ENCODE assay signal across 24 cellular contexts in the genomic region with DNA sequence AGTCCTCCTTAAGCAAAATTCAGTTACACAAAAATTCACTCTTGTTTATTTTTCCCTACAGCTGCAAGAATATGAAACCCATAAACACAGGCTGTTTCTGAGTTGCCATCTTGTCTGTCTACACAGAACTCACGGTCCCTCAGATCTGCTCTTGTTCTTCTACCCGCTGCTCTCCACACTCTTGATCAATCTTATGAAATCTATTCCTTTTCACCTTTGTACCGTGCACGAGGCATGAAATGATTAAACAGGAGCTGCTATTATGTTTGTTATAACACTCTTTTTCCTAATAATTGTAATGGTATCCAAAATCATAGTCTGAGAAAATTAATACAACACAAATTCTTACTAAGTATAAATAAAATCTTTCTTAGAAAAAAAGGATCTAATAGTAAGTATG.
DNase-seq lines count a peak whose midpoint lies in the region; ATAC-seq, FAIRE-seq and TF ChIP-seq lines count a peak whose summit lies in the region.
"Had no signal": no experiment of that assay in that cellular context is flagged by ENCODE, and none has a peak within 500 bp of the region (broad histone marks: within the 10 kb centered on the region; RNA-seq: fewer than 3 reads in every experiment).

No MANE protein-coding gene starts in this region.

- ATAC-seq in HepG2: no peak
- ATAC-seq: A549, GM12878, GM23338, HCT116 had no signal

- TF ChIP-seq CTCF in liver (IDR thresholded peaks at IDR 0.05; ENCODE audit: low read depth, low read length, missing input control) (no peak), HepG2 (CRISPR knock-in tag; IDR thresholded peaks at IDR 0.05) (no peak)

- BruUV-seq in HepG2 (replicated peaks; lab: Mats Ljungman, UMichigan): no TSS peak

- peaks cover 0 to 4% (median 0%) of the 10 kb centered on the region in 4 donors for H3K4me1 ChIP-seq in liver (ENCODE audit: control insufficient read depth in 4 of 4, insufficient read depth in 4 of 4, low read length in 3 of 4)
- no peaks in the 10 kb centered on the region for H3K4me1 ChIP-seq in HepG2 (ENCODE audit: insufficient read depth, low read length)
- H3K4me1 ChIP-seq in small intestine (ENCODE audit: control insufficient read depth in 2 of 2, insufficient read depth in 1 of 2, low read depth in 1 of 2, low read length in 1 of 2): peaks cover 3 to 17% of the 10 kb centered on the region in 2 donors
- H3K4me1 ChIP-seq: BLaER1 treated with 17β-estradiol and CSF1 and Interleukin-3, amounts not matched to agents 10 nM and 100 nM had no signal

- H3K9ac ChIP-seq in liver (ENCODE audit: low read depth in 1 of 2, low read length in 2 of 2) (no peak overlapping the region), HepG2 (ENCODE audit: insufficient read depth, low read depth, low read length) (no peak overlapping the region)
- H3K9ac ChIP-seq: BLaER1 treated with 17β-estradiol and CSF1 and Interleukin-3, amounts not matched to agents 10 nM and 100 nM had no signal

- DNase-seq in HepG2 (ENCODE audit: low spot score) (no peak), small intestine (peak; percentile 77), foreskin melanocyte (no peak), NCI-H2227 treated with DMSO at 0.1 percent for 48 hours (lab: John Stamatoyannopoulos, UW) (no peak)
- DNase-seq: 8988T; ACHN; AML-193; BE2C; CD4-positive, alpha-beta T cell; CD8-positive, alpha-beta memory T cell; DMS 273 treated with DMSO at 0.1 percent for 48 hours; DMS79; EL; GDM1; H9; HFFc6 had no signal

- CTCF ChIA-PET in HepG2 (lab: Yijun Ruan, JAX; ENCODE audit: low intra/inter-chr PET ratio, low total read pairs): no interaction called here

- WGBS in liver: 38% methylated on average over 4 of the region's 4 CpGs
- WGBS in HepG2 (ENCODE audit: low lambda C conversion rate): 90% methylated on average over 4 of the region's 4 CpGs
- WGBS in small intestine, 3 donors: 21 to 49% (median 37%) methylated on average over 4 of the region's 4 CpGs

- TF ChIP-seq EP300 in HepG2 (IDR thresholded peaks at IDR 0.05; ENCODE audit: low read depth in 2 of 2, low read length in 2 of 2): no peak
- no peak for TF ChIP-seq EP300 in HepG2 (CRISPR knock-in tag; IDR thresholded peaks at IDR 0.05; ENCODE audit: borderline replicate concordance)

- no peaks in the 10 kb centered on the region for H3K79me2 ChIP-seq in HepG2 (ENCODE audit: insufficient read depth, low read length)

- no peak overlapping the region for H3K4me3 ChIP-seq in liver (ENCODE audit: low read depth in 1 of 3, low read length in 3 of 3)
- no peak overlapping the region for H3K4me3 ChIP-seq in HepG2 (replicated peaks in 1 of 3; ENCODE audit: insufficient read depth in 1 of 3, low read depth in 2 of 3, low read length in 3 of 3)
- H3K4me3 ChIP-seq in small intestine (ENCODE audit: low read depth in 1 of 2, low read length in 2 of 2): no peak overlapping the region
- H3K4me3 ChIP-seq: A549; BLaER1 treated with 17β-estradiol and CSF1 and Interleukin-3, amounts not matched to agents 10 nM and 100 nM; GM12878; GM23338 had no signal

- H3K27ac ChIP-seq in liver (ENCODE audit: low read depth in 1 of 2, low read length in 2 of 2) (no peak overlapping the region), HepG2 (ENCODE audit: extremely low read length, insufficient read depth, low read length) (no peak overlapping the region), small intestine (ENCODE audit: low read depth in 1 of 2, low read length in 1 of 2) (no peak overlapping the region)
- H3K27ac ChIP-seq: A549; BLaER1 treated with 17β-estradiol and CSF1 and Interleukin-3, amounts not matched to agents 10 nM and 100 nM had no signal

- no peak overlapping the region for H3K4me2 ChIP-seq in HepG2 (ENCODE audit: low read depth, low read length)
- H3K4me2 ChIP-seq: A549; BLaER1 treated with 17β-estradiol and CSF1 and Interleukin-3, amounts not matched to agents 10 nM and 100 nM; GM23338 had no signal

- no peaks in the 10 kb centered on the region for H3K27me3 ChIP-seq in liver (ENCODE audit: control insufficient read depth in 4 of 4, insufficient read depth in 4 of 4, low read length in 3 of 4)
- H3K27me3 ChIP-seq in HepG2 (ENCODE audit: control insufficient read depth in 1 of 2, insufficient read depth in 2 of 2, low read length in 2 of 2): no peaks in the 10 kb centered on the region
- no peaks in the 10 kb centered on the region for H3K27me3 ChIP-seq in small intestine (ENCODE audit: control insufficient read depth in 2 of 2, insufficient read depth in 2 of 2, low read length in 2 of 2)
- H3K27me3 ChIP-seq: BE2C; BLaER1 treated with 17β-estradiol and CSF1 and Interleukin-3, amounts not matched to agents 10 nM and 100 nM had no signal

- TF ChIP-seq POLR2A in HepG2 (IDR thresholded peaks at IDR 0.05; ENCODE audit: insufficient read depth in 1 of 2, low read depth in 2 of 2, low read length in 2 of 2): no peak

- no peaks in the 10 kb centered on the region for H4K20me1 ChIP-seq in HepG2 (ENCODE audit: insufficient read depth, low read length)
- H4K20me1 ChIP-seq: BLaER1 treated with 17β-estradiol and CSF1 and Interleukin-3, amounts not matched to agents 10 nM and 100 nM had no signal

- intact Hi-C loops in HepG2 (cut with micrococcal nuclease; ENCODE audit: unreplicated experiment): no loop called here

- H3K9me3 ChIP-seq in liver (ENCODE audit: control insufficient read depth in 4 of 4, low read length in 3 of 4): no peaks in the 10 kb centered on the region
- no peaks in the 10 kb centered on the region for H3K9me3 ChIP-seq in HepG2 (ENCODE audit: low read length)
- H3K9me3 ChIP-seq in small intestine (ENCODE audit: control insufficient read depth, low read depth): no peaks in the 10 kb centered on the region
- H3K9me3 ChIP-seq: A549; BE2C; BLaER1 treated with 17β-estradiol and CSF1 and Interleukin-3, amounts not matched to agents 10 nM and 100 nM had no signal

- POLR2A ChIA-PET in HepG2 (lab: Yijun Ruan, JAX): no interaction called here

- no peak for FAIRE-seq in HepG2 (lab: Jason Lieb, UNC)
- peak; percentile 5 for FAIRE-seq in islet of Langerhans (lab: Jason Lieb, UNC)
- FAIRE-seq in small intestine (lab: Jason Lieb, UNC): peak; percentile 15
- FAIRE-seq: A549, D721Med, GM12878 had no signal

- H2AFZ ChIP-seq in HepG2 (ENCODE audit: low read length): no peak overlapping the region
- H2AFZ ChIP-seq: GM23338 had no signal

- in situ Hi-C loops in HepG2 (cut with HindIII; ENCODE audit: extremely low pct_ligation_motif_present, low pct_unique_long_range_greater_than_20kb): no loop called here

- no peak for TF ChIP-seq RAD21 in liver (IDR thresholded peaks at IDR 0.05)
- no peak for TF ChIP-seq RAD21 in HepG2 (CRISPR knock-in tag; IDR thresholded peaks at IDR 0.05)

- no peaks in the 10 kb centered on the region for H3K36me3 ChIP-seq in liver (ENCODE audit: control insufficient read depth in 4 of 4, insufficient read depth in 3 of 4, low read depth in 1 of 4, low read length in 3 of 4)
- H3K36me3 ChIP-seq in HepG2 (replicated peaks in 1 of 2; ENCODE audit: control insufficient read depth in 1 of 2, insufficient read depth in 2 of 2, low read length in 2 of 2): no peaks in the 10 kb centered on the region
- H3K36me3 ChIP-seq in small intestine (ENCODE audit: control insufficient read depth in 2 of 2, insufficient read depth in 2 of 2, low read length in 2 of 2): no peaks in the 10 kb centered on the region
- H3K36me3 ChIP-seq: BE2C; BLaER1 treated with 17β-estradiol and CSF1 and Interleukin-3, amounts not matched to agents 10 nM and 100 nM had no signal

TF ChIP-seq in liver, 16 proteins besides CTCF, POLR2A, EP300 and RAD21 (continues in another document):
- TF ChIP-seq HNF4A (conservative IDR thresholded peaks at IDR 0.05): peak; percentile 71 to 80
- TF ChIP-seq TAF1 (conservative IDR thresholded peaks at IDR 0.05): no peak
- no peak for TF ChIP-seq FOXA1 (IDR thresholded peaks at IDR 0.05)
- TF ChIP-seq FOXA2 (IDR thresholded peaks at IDR 0.05): no peak
- no peak for TF ChIP-seq YY1 (IDR thresholded peaks at IDR 0.05)
- TF ChIP-seq SP1 (IDR thresholded peaks at IDR 0.05): no peak
- TF ChIP-seq, protein P1, sequence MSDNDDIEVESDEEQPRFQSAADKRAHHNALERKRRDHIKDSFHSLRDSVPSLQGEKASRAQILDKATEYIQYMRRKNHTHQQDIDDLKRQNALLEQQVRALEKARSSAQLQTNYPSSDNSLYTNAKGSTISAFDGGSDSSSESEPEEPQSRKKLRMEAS (IDR thresholded peaks at IDR 0.05): no peak
- TF ChIP-seq HNF4G (IDR thresholded peaks at IDR 0.05): peak; percentile 46

TF ChIP-seq in HepG2, 621 proteins besides CTCF, POLR2A, EP300 and RAD21:
- TF ChIP-seq ZSCAN9 (CRISPR knock-in tag; IDR thresholded peaks at IDR 0.05; ENCODE audit: borderline replicate concordance): no peak
- no peak for TF ChIP-seq ZNF878 (CRISPR knock-in tag; IDR thresholded peaks at IDR 0.05)
- TF ChIP-seq ATAD3A (CRISPR knock-in tag; IDR thresholded peaks at IDR 0.05): no peak
- no peak for TF ChIP-seq CBX1 (IDR thresholded peaks at IDR 0.05; ENCODE audit: low read depth)
- TF ChIP-seq ZMYM4 (CRISPR knock-in tag; IDR thresholded peaks at IDR 0.05): no peak
